9 cellular contexts compared by ENCODE assay signal in genomic region chr14:70664698-70665447, GRCh38. TPM values are rescaled to one million over a fixed set of nuclear protein-coding genes. Genes with fewer than 3 reads are reported as not detected.
DNase-seq lines count a peak whose midpoint lies in the region; ATAC-seq and TF ChIP-seq lines count a peak whose summit lies in the region.
"Had no signal": no experiment of that assay in that cellular context is flagged by ENCODE, and none has a peak within 500 bp of the region (broad histone marks: within the 10 kb centered on the region; RNA-seq: fewer than 3 reads in every experiment).

No MANE protein-coding gene starts in this region.

- H3K27me3 Mint-ChIP-seq in progenitor cell of endocrine pancreas, result no peaks in the 10 kb centered on the region
- H3K27me3 Mint-ChIP-seq: central memory CD8-positive, alpha-beta T cell had no signal

- H3K79me2 ChIP-seq in SU-DHL-6 (ENCODE audit: insufficient read depth, low read length), result peaks cover 78% of the 10 kb centered on the region

- H3K27ac ChIP-seq in SU-DHL-6 (ENCODE audit: low read depth, low read length), result peak overlapping the region; percentile 98

- intact Hi-C loops in cardiac septum (cut with DNase I), result no loop called here

- H3K9me3 Mint-ChIP-seq in progenitor cell of endocrine pancreas (ENCODE audit: low read depth), result no peaks in the 10 kb centered on the region
- H3K9me3 Mint-ChIP-seq: central memory CD8-positive, alpha-beta T cell had no signal

- peaks cover 20% of the 10 kb centered on the region for H3K4me1 Mint-ChIP-seq in progenitor cell of endocrine pancreas (ENCODE audit: low read depth)

- peaks cover 80% of the 10 kb centered on the region for H3F3A ChIP-seq in SU-DHL-6 (ENCODE audit: insufficient read depth)

- H3K9ac ChIP-seq in SU-DHL-6 (ENCODE audit: low read length), result peak overlapping the region; percentile 58

- peak overlapping the region; percentile 70 for H3K4me2 ChIP-seq in SU-DHL-6 (ENCODE audit: low read depth, low read length, poor library complexity, severe bottlenecking)

- H3K9me3 ChIP-seq in SU-DHL-6 (ENCODE audit: insufficient read depth, low read length), result no peaks in the 10 kb centered on the region

- H4K20me1 ChIP-seq in SU-DHL-6 (ENCODE audit: low read depth, low read length), result no peaks in the 10 kb centered on the region

- TF ChIP-seq CTCF in SU-DHL-6 (IDR thresholded peaks at IDR 0.05; ENCODE audit: insufficient read depth, low read length, poor library complexity, severe bottlenecking) (no peak), progenitor cell of endocrine pancreas (IDR thresholded peaks at IDR 0.05; ENCODE audit: unreplicated experiment) (no peak)

- no peak overlapping the region for H3K4me3 Mint-ChIP-seq in progenitor cell of endocrine pancreas (ENCODE audit: low read depth)
- H3K4me3 Mint-ChIP-seq: central memory CD8-positive, alpha-beta T cell had no signal

- H2AFZ ChIP-seq in SU-DHL-6 (ENCODE audit: low read depth, low read length, severe bottlenecking), result no peak overlapping the region

- ATAC-seq in GM18907 (IDR thresholded peaks at IDR 0.05; ENCODE audit: unreplicated experiment) (peak; percentile 11), HG02588 (IDR thresholded peaks at IDR 0.05; ENCODE audit: unreplicated experiment) (peak; percentile 6)

- DNase-seq in progenitor cell of endocrine pancreas (ENCODE audit: low spot score, unreplicated experiment) (no peak), cardiac septum (ENCODE audit: low spot score) (no peak), DMS 273 (lab: John Stamatoyannopoulos, UW; ENCODE audit: unreplicated experiment) (no peak)
- DNase-seq in stimulated activated CD4-positive, alpha-beta T cell treated with anti-CD3 and anti-CD28 coated beads, Interleukin-4, amount 100 ng/mL, for 4 hours, result no peak
- DNase-seq: stimulated activated CD4-positive, alpha-beta T cell treated with anti-CD3 and anti-CD28 coated beads, Interleukin-12 subunit alpha, Interleukin-12 subunit beta, amount 100 ng/mL, for 4 hours had no signal

- H3K27me3 ChIP-seq in SU-DHL-6 (ENCODE audit: low read length), result no peaks in the 10 kb centered on the region

- peaks cover 5% of the 10 kb centered on the region for H3K36me3 Mint-ChIP-seq in progenitor cell of endocrine pancreas (ENCODE audit: insufficient read depth)

- no peaks in the 10 kb centered on the region for H3K9me2 ChIP-seq in SU-DHL-6 (replicated peaks; ENCODE audit: insufficient read depth, low read length)

- H3K36me3 ChIP-seq in SU-DHL-6 (ENCODE audit: low read length), result peaks cover 13% of the 10 kb centered on the region

- H3K4me3 ChIP-seq in SU-DHL-6 (ENCODE audit: insufficient read depth, low read length, poor library complexity, severe bottlenecking), result peak overlapping the region; percentile 9

- peak overlapping the region; percentile 88 for H3K27ac Mint-ChIP-seq in progenitor cell of endocrine pancreas

RNA-seq across cellular contexts. Expression of gene TTC9, which starts 23.2 kb away (rescaled TPM):
- total RNA-seq in progenitor cell of endocrine pancreas (8.2 and 9.0 TPM in 2 replicates), cardiac septum (2.9 TPM)
